In the genomic region with DNA sequence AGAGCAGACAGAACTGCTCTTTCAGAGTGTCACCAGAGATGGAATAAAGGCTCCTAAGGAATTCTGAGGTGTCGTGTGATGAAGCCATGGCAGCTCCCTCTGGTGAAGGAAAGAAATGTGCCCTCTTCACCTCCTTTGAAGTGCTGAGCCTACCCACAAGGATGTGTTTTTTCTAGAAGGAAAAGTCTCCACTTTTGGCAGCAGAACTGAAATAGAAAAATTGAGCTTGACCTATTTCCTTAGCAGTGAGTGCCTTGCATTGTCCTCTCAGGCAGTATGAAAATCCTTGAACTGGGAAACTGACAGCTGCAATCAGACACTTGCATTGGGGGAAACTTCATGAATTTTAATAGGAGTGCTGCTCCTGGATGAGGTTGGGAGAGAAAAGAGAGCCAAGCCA, we compare ENCODE assay signal across 2 cellular contexts.
A peak's percentile ranks its signal among the peaks of the same experiment; 100 is the strongest.
TF ChIP-seq lines count a peak whose summit lies in the region.

No MANE protein-coding gene starts in this region.

TF ChIP-seq in endothelial cell of umbilical vein, 7 proteins besides CTCF, POLR2A, EP300 and RAD21 (continued from another document):
- TF ChIP-seq, protein P1, sequence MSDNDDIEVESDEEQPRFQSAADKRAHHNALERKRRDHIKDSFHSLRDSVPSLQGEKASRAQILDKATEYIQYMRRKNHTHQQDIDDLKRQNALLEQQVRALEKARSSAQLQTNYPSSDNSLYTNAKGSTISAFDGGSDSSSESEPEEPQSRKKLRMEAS (IDR thresholded peaks at IDR 0.05; ENCODE audit: insufficient read depth, insufficient read length), result no peak
- no peak for TF ChIP-seq JUN (IDR thresholded peaks at IDR 0.05; ENCODE audit: borderline replicate concordance, insufficient read depth, insufficient read length, low read depth)

TF ChIP-seq in neural cell, 6 proteins besides CTCF, POLR2A, EP300 and RAD21 (continued from another document):
- TF ChIP-seq, protein P2, sequence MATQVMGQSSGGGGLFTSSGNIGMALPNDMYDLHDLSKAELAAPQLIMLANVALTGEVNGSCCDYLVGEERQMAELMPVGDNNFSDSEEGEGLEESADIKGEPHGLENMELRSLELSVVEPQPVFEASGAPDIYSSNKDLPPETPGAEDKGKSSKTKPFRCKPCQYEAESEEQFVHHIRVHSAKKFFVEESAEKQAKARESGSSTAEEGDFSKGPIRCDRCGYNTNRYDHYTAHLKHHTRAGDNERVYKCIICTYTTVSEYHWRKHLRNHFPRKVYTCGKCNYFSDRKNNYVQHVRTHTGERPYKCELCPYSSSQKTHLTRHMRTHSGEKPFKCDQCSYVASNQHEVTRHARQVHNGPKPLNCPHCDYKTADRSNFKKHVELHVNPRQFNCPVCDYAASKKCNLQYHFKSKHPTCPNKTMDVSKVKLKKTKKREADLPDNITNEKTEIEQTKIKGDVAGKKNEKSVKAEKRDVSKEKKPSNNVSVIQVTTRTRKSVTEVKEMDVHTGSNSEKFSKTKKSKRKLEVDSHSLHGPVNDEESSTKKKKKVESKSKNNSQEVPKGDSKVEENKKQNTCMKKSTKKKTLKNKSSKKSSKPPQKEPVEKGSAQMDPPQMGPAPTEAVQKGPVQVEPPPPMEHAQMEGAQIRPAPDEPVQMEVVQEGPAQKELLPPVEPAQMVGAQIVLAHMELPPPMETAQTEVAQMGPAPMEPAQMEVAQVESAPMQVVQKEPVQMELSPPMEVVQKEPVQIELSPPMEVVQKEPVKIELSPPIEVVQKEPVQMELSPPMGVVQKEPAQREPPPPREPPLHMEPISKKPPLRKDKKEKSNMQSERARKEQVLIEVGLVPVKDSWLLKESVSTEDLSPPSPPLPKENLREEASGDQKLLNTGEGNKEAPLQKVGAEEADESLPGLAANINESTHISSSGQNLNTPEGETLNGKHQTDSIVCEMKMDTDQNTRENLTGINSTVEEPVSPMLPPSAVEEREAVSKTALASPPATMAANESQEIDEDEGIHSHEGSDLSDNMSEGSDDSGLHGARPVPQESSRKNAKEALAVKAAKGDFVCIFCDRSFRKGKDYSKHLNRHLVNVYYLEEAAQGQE (IDR thresholded peaks at IDR 0.05; ENCODE audit: borderline replicate concordance), result peak; percentile 87
TF ChIP-seq in neural cell: peak in this region for 1.
